Comparison of ENCODE assay signal across 21 cellular contexts in genomic region chr6:69973138-69973537, GRCh38.
DNase-seq lines count a peak whose midpoint lies in the region; ATAC-seq and TF ChIP-seq lines count a peak whose summit lies in the region.
"Had no signal": no experiment of that assay in that cellular context is flagged by ENCODE, and none has a peak within 500 bp of the region (broad histone marks: within the 10 kb centered on the region; RNA-seq: fewer than 3 reads in every experiment).

No MANE protein-coding gene starts in this region.

- H3K36me3 ChIP-seq in left ventricle myocardium inferior (no peaks in the 10 kb centered on the region), SK-N-MC (ENCODE audit: insufficient read depth, low read length) (peaks cover 5% of the 10 kb centered on the region)

- TF ChIP-seq CTCF in left ventricle myocardium inferior (IDR thresholded peaks at IDR 0.05; ENCODE audit: borderline replicate concordance): no peak

- H3K4me3 ChIP-seq in left ventricle myocardium inferior (no peak overlapping the region), SK-N-MC (no peak overlapping the region)
- H3K4me3 ChIP-seq: A549, GM12878, GM23248 had no signal

- H3K9me3 ChIP-seq in left ventricle myocardium inferior (replicated peaks) (no peaks in the 10 kb centered on the region), SK-N-MC (ENCODE audit: low read depth, low read length) (no peaks in the 10 kb centered on the region)
- H3K9me3 ChIP-seq: A549 had no signal

- intact Hi-C loops in Right ventricle myocardium superior (cut with DNase I) (no loop called here), left ventricle myocardium inferior (cut with micrococcal nuclease) (no loop called here)

- ATAC-seq in Right ventricle myocardium superior (ENCODE audit: poor library complexity): peak; percentile 45
- ATAC-seq in GM21529 (IDR thresholded peaks at IDR 0.05; ENCODE audit: unreplicated experiment): no peak
- ATAC-seq: A549, GM12878, SK-N-SH treated with all-trans-retinoic acid at 6 μM for 48 hours had no signal

- no peak overlapping the region for H3K27ac ChIP-seq in left ventricle myocardium inferior (replicated peaks)
- peak overlapping the region; percentile 12; the same call in 1 of the 2 replicates for H3K27ac ChIP-seq in SK-N-MC
- H3K27ac ChIP-seq: A549, GM23248, RWPE1 had no signal

- no peaks in the 10 kb centered on the region for H3K27me3 ChIP-seq in left ventricle myocardium inferior (ENCODE audit: low read depth)

- no peaks in the 10 kb centered on the region for H3K4me1 ChIP-seq in left ventricle myocardium inferior
- H3K4me1 ChIP-seq: A549 had no signal

- DNase-seq in Right ventricle myocardium superior (no peak), left ventricle myocardium inferior (no peak), SK-N-MC (ENCODE audit: low read depth, low spot score) (no peak), iPS-NIHi7 (ENCODE audit: extremely low spot score) (peak; percentile 18), DMS153 (lab: John Stamatoyannopoulos, UW) (no peak), midbrain (lab: John Stamatoyannopoulos, UW) (no peak)
- DNase-seq: DMS79 treated with DMSO at 0.1 percent for 48 hours, GM23248, HCEC 1CT, KG1, NCI-H1092, NCI-H1436, NCI-H2029, NCI-H446, NCI-H526 treated with DMSO at 0.1 percent for 48 hours, SIG-M5 had no signal

- no peak overlapping the region for H3K9ac ChIP-seq in SK-N-MC (ENCODE audit: insufficient read length)
- H3K9ac ChIP-seq: GM23248 had no signal
